Comparison of ENCODE assay signal across 12 cellular contexts in the genomic region with DNA sequence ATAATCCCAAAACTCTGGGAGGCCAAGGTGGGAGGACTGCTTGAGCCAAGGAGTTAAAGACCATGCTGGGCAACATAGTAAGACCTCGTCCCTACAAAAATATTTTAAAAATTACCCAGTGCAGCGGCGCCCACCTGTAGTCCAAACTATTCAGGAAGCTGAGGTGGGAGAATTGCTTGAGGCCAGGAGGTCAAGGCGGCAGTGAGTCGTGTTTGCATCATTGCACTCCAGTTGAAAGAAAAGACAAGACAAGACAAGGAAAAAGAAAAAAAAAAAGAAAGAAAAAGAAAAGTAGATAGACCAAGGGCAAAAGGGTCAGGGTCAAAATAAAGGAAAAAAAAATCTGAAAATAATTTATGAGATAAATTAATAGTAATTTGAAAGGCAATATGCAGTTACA.
"Had no signal": no experiment of that assay in that cellular context is flagged by ENCODE, and none has a peak within 500 bp of the region (broad histone marks: within the 10 kb centered on the region; RNA-seq: fewer than 3 reads in every experiment).

No MANE protein-coding gene starts in this region.

- H3K36me3 ChIP-seq: colonic mucosa, neural progenitor cell, uterus had no signal

- H3K9me3 ChIP-seq: colonic mucosa, uterus had no signal

- H3K9me3 Mint-ChIP-seq: activated T-cell treated with anti-CD3 and anti-CD28 coated beads, Interleukin-2, amount 50 U/mL, for 24 hours; neural progenitor cell had no signal

- H3K27me3 ChIP-seq: colonic mucosa, neural progenitor cell, uterus had no signal

- H3K4me3 ChIP-seq: colonic mucosa, neural progenitor cell, smooth muscle cell, uterus had no signal

- H3K27me3 Mint-ChIP-seq: activated CD8-positive, alpha-beta memory T cell treated with anti-CD3 and anti-CD28 coated beads, Interleukin-2, amount 10 ng/mL, durations not matched to agents 7 days and 5 days; activated T-cell treated with anti-CD3 and anti-CD28 coated beads, Interleukin-2, amount 50 U/mL, for 24 hours had no signal

- DNase-seq: activated CD4-positive, alpha-beta T cell treated with anti-CD3 and anti-CD28 coated beads, Interleukin-2, amount 50 U/mL, for 4 hours; activated CD8-positive, alpha-beta memory T cell treated with anti-CD3 and anti-CD28 coated beads, Interleukin-2, amount 10 ng/mL, durations not matched to agents 7 days and 5 days; activated gamma-delta T cell; activated T-cell treated with anti-CD3 and anti-CD28 coated beads, Interleukin-2, amount 50 U/mL, for 24 hours; colonic mucosa; effector CD4-positive, alpha-beta T cell; foreskin melanocyte; midbrain; uterus had no signal

- H3K4me3 Mint-ChIP-seq: activated CD8-positive, alpha-beta memory T cell treated with anti-CD3 and anti-CD28 coated beads, Interleukin-2, amount 10 ng/mL, durations not matched to agents 7 days and 5 days; activated T-cell treated with anti-CD3 and anti-CD28 coated beads, Interleukin-2, amount 50 U/mL, for 24 hours; neural progenitor cell had no signal

- ATAC-seq: activated CD4-positive, CD25-positive, alpha-beta regulatory T cell treated with anti-CD3 and anti-CD28 coated beads, Interleukin-2, amount 50 U/mL, for 24 hours; activated CD8-positive, alpha-beta memory T cell treated with anti-CD3 and anti-CD28 coated beads, Interleukin-2, amount 10 ng/mL, durations not matched to agents 7 days and 5 days had no signal

- H3K27ac Mint-ChIP-seq: activated CD8-positive, alpha-beta memory T cell treated with anti-CD3 and anti-CD28 coated beads, Interleukin-2, amount 10 ng/mL, durations not matched to agents 7 days and 5 days; activated T-cell treated with anti-CD3 and anti-CD28 coated beads, Interleukin-2, amount 50 U/mL, for 24 hours; neural progenitor cell had no signal
